8 cellular contexts compared by ENCODE assay signal in the genomic region with DNA sequence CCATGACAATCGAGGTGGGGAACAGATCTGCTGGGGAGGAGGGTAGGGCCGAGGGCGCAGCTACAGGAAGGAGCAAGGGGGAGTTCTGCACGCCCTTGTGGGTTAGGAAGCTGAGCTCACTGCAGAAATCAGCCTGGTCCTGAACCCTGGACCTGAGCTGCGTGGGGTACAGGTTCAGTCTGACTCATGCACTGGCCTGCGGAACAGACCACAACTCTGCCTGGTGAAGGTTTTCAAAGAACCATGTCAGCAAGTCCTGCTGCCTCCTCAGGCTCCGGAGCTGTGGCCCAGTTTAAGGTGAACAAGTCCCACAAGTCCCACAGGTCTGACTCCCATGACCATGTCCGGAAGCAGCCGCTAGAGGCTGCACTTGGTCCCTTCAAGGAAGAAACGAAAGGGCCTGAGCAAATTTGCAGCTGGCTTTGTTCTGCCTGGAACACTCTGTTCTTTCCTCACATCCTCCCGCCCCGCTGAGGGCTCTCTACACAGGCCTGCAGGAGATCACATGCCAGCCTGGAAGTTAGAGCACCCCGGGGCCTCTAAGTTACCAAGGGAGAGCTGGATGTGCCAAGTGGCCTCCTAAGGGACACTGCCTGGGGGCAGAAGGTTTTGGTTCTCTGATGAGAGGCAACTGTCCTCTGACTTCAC. TPM values are rescaled to one million over a fixed set of nuclear protein-coding genes. Genes with fewer than 3 reads are reported as not detected.
DNase-seq lines count a peak whose midpoint lies in the region; FAIRE-seq and TF ChIP-seq lines count a peak whose summit lies in the region.

No MANE protein-coding gene starts in this region.

- no peak for FAIRE-seq in small intestine (lab: Jason Lieb, UNC)

- WGBS in small intestine, 3 donors = 6 to 19% (median 9%) methylated on average over 12 to 13 of the region's 13 CpGs

- H3K9me3 ChIP-seq in ascending aorta (no peaks in the 10 kb centered on the region), small intestine (ENCODE audit: control insufficient read depth, low read depth) (no peaks in the 10 kb centered on the region)

- H3K4me3 ChIP-seq in ascending aorta (no peak overlapping the region), small intestine (ENCODE audit: low read depth in 1 of 2, low read length in 2 of 2) (no peak overlapping the region)

- H3K27ac ChIP-seq in ascending aorta (peak overlapping the region; percentile 80), small intestine (ENCODE audit: low read depth in 1 of 2, low read length in 1 of 2) (peak overlapping the region; percentile 72 to 97)

- peak overlapping the region; percentile 89 for H3K4me3 Mint-ChIP-seq in T-helper 1 cell treated with Interleukin-12 subunit alpha and Interleukin-12 subunit beta and Interleukin-4 antibody, amounts not matched to agents 30 μg/mL and 1 μg/mL, for 36 hours

- H3K4me1 Mint-ChIP-seq in T-helper 1 cell treated with Interleukin-12 subunit alpha and Interleukin-12 subunit beta and Interleukin-4 antibody, amounts not matched to agents 30 μg/mL and 1 μg/mL, for 36 hours (ENCODE audit: low read depth) = peaks cover 37% of the 10 kb centered on the region

- H3K4me1 ChIP-seq in ascending aorta (peaks cover 2 to 9% of the 10 kb centered on the region in 2 donors), small intestine (ENCODE audit: control insufficient read depth in 2 of 2, insufficient read depth in 1 of 2, low read depth in 1 of 2, low read length in 1 of 2) (peaks cover 2 to 6% of the 10 kb centered on the region in 2 donors)

- DNase-seq in HCEC 1CT = peak; percentile 94
- peak; percentile 98 for DNase-seq in M059J (ENCODE audit: low read depth)
- DNase-seq in ascending aorta (ENCODE audit: low spot score in 2 of 2) = peak; percentile 67 to 95
- DNase-seq in hypothalamus (lab: John Stamatoyannopoulos, UW) = peak in 37 of 51 donors; percentile 4 to 73 (median 39)
- DNase-seq in small intestine = peak; percentile 98
- DNase-seq in middle frontal gyrus (ENCODE audit: extremely low spot score, low spot score) = no peak

- peaks cover 5% of the 10 kb centered on the region for H3K36me3 Mint-ChIP-seq in T-helper 1 cell treated with Interleukin-12 subunit alpha and Interleukin-12 subunit beta and Interleukin-4 antibody, amounts not matched to agents 30 μg/mL and 1 μg/mL, for 36 hours (ENCODE audit: low read depth)

- peak overlapping the region; percentile 92 for H3K27ac Mint-ChIP-seq in T-helper 1 cell treated with Interleukin-12 subunit alpha and Interleukin-12 subunit beta and Interleukin-4 antibody, amounts not matched to agents 30 μg/mL and 1 μg/mL, for 36 hours

- H3K27me3 Mint-ChIP-seq in T-helper 1 cell treated with Interleukin-12 subunit alpha and Interleukin-12 subunit beta and Interleukin-4 antibody, amounts not matched to agents 30 μg/mL and 1 μg/mL, for 36 hours (ENCODE audit: low read depth) = no peaks in the 10 kb centered on the region

- H3K9me3 Mint-ChIP-seq in T-helper 1 cell treated with Interleukin-12 subunit alpha and Interleukin-12 subunit beta and Interleukin-4 antibody, amounts not matched to agents 30 μg/mL and 1 μg/mL, for 36 hours = peaks cover 4% of the 10 kb centered on the region

- no peaks in the 10 kb centered on the region for H3K27me3 ChIP-seq in ascending aorta
- no peaks in the 10 kb centered on the region for H3K27me3 ChIP-seq in small intestine (ENCODE audit: control insufficient read depth in 2 of 2, insufficient read depth in 2 of 2, low read length in 2 of 2)

- peak; percentile 98 for TF ChIP-seq CTCF in GM12872 (IDR thresholded peaks at IDR 0.05; ENCODE audit: insufficient read depth, low read depth, low read length)
- TF ChIP-seq CTCF in ascending aorta (IDR thresholded peaks at IDR 0.05) = peak; percentile 70 to 85 (median 82)

- intact Hi-C loops in ascending aorta (cut with DNase I) = loop anchor here (1.0 to 10.0 kb wide), 5 partner anchors 26 to 394 kb away; a partner anchor contains a TSS

- H3K36me3 ChIP-seq in ascending aorta (no peaks in the 10 kb centered on the region), small intestine (ENCODE audit: control insufficient read depth in 2 of 2, insufficient read depth in 2 of 2, low read length in 2 of 2) (no peaks in the 10 kb centered on the region)

RNA-seq across cellular contexts. Expression of a gene that starts 49.3 kb away (rescaled TPM):
- total RNA-seq in M059J (2014; rRNA removed; shearing (Covaris generic)) = 22.7 and 42.8 TPM in 2 replicates
- 74.3 TPM for total RNA-seq in ascending aorta
- polyA plus RNA-seq in small intestine = 10 to 100 TPM; 39.4 to 71.6 (median 58.9) TPM
